23 cellular contexts compared by ENCODE assay signal in the genomic region with DNA sequence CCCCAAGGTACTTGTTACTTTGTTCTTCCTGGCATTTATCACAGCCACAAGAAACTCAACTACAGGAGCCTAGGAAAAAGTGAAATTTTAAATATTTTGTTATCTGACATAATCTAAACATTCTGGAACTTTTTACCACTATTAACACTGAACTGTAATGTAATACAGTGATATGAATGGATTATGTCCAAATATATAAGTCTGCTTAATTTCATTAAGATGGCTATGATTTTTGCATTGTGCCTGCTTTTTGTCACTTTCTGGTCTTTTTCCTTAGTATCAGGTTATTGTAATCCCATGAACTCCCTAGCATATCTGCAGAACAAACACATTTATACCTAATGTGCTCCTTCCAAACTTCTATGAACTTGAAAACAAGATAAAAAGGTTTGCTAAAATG.
"Had no signal": no experiment of that assay in that cellular context is flagged by ENCODE, and none has a peak within 500 bp of the region (broad histone marks: within the 10 kb centered on the region; RNA-seq: fewer than 3 reads in every experiment).

No MANE protein-coding gene starts in this region.

- H3K4me3 ChIP-seq: ascending aorta, body of pancreas had no signal

- DNase-seq: activated CD4-positive, alpha-beta T cell treated with anti-CD3 and anti-CD28 coated beads for 4 hours; activated CD8-positive, alpha-beta memory T cell treated with anti-CD3 and anti-CD28 coated beads, Interleukin-2, amount 50 U/mL, for 4 hours; activated CD8-positive, alpha-beta T cell treated with anti-CD3 and anti-CD28 coated beads for 36 hours; activated effector memory CD4-positive, alpha-beta T cell treated with anti-CD3 and anti-CD28 coated beads, Interleukin-2, amount 50 U/mL, for 16 hours; activated naive CD4-positive, alpha-beta T cell treated with Interleukin-2 at 50 U/mL for 16 hours; activated naive CD8-positive, alpha-beta T cell treated with anti-CD3 and anti-CD28 coated beads, Interleukin-2, amount 10 ng/mL, durations not matched to agents 7 days and 5 days; amniotic stem cell; body of pancreas; cerebellar nuclear complex; Kasumi-1; KBM-7; NCI-H1048; NCI-H1417; NCI-H1930; NCI-H2107; NCI-H2171 treated with DMSO at 0.1 percent for 48 hours; NCI-H226; NCI-H510A; NCI-H82; SIG-M5 had no signal

- H3K4me1 ChIP-seq: body of pancreas had no signal

- ATAC-seq: activated CD4-positive, CD25-positive, alpha-beta regulatory T cell treated with anti-CD3 and anti-CD28 coated beads, Interleukin-2, amount 50 U/mL, for 24 hours; activated CD8-positive, alpha-beta T cell treated with anti-CD3 and anti-CD28 coated beads for 36 hours; body of pancreas had no signal

- H3K9me3 ChIP-seq: ascending aorta, body of pancreas had no signal

- H3K27me3 ChIP-seq: ascending aorta, body of pancreas had no signal

- H3K27ac Mint-ChIP-seq: activated CD8-positive, alpha-beta T cell treated with anti-CD3 and anti-CD28 coated beads for 36 hours; activated naive CD8-positive, alpha-beta T cell treated with anti-CD3 and anti-CD28 coated beads, Interleukin-2, amount 10 ng/mL, durations not matched to agents 7 days and 5 days; T-helper 1 cell treated with Interleukin-12 subunit alpha and Interleukin-12 subunit beta and Interleukin-4 antibody, amounts not matched to agents 30 μg/mL and 1 μg/mL, for 36 hours had no signal

- H3K27me3 Mint-ChIP-seq: activated CD8-positive, alpha-beta T cell treated with anti-CD3 and anti-CD28 coated beads for 36 hours; activated naive CD8-positive, alpha-beta T cell treated with anti-CD3 and anti-CD28 coated beads, Interleukin-2, amount 10 ng/mL, durations not matched to agents 7 days and 5 days had no signal

- H3K9me3 Mint-ChIP-seq: activated naive CD8-positive, alpha-beta T cell treated with anti-CD3 and anti-CD28 coated beads, Interleukin-2, amount 10 ng/mL, durations not matched to agents 7 days and 5 days had no signal

- H3K4me3 Mint-ChIP-seq: activated CD8-positive, alpha-beta T cell treated with anti-CD3 and anti-CD28 coated beads for 36 hours; activated naive CD8-positive, alpha-beta T cell treated with anti-CD3 and anti-CD28 coated beads, Interleukin-2, amount 10 ng/mL, durations not matched to agents 7 days and 5 days; T-helper 1 cell treated with Interleukin-12 subunit alpha and Interleukin-12 subunit beta and Interleukin-4 antibody, amounts not matched to agents 30 μg/mL and 1 μg/mL, for 36 hours had no signal

- H3K27ac ChIP-seq: ascending aorta, body of pancreas had no signal
